In genomic region chr1:202162049-202162417, GRCh38 we compare ENCODE assay signal across 9 cellular contexts. TPM values are rescaled to one million over a fixed set of nuclear protein-coding genes. Genes with fewer than 3 reads are reported as not detected.
DNase-seq lines count a peak whose midpoint lies in the region; ATAC-seq lines count a peak whose summit lies in the region.
"Had no signal": no experiment of that assay in that cellular context is flagged by ENCODE, and none has a peak within 500 bp of the region (broad histone marks: within the 10 kb centered on the region; RNA-seq: fewer than 3 reads in every experiment).

No MANE protein-coding gene starts in this region.

- peak overlapping the region; percentile 99 for H3K4me3 Mint-ChIP-seq in activated naive CD4-positive, alpha-beta T cell treated with anti-CD3 and anti-CD28 coated beads for 36 hours

- DNase-seq in OCI-M1 (lab: John Stamatoyannopoulos, UW) (peak; percentile 68), COLO668 (lab: John Stamatoyannopoulos, UW; ENCODE audit: unreplicated experiment) (no peak), sciatic nerve (ENCODE audit: low spot score) (no peak), NCI-H345 treated with DMSO at 0.1 percent for 48 hours (lab: John Stamatoyannopoulos, UW; ENCODE audit: unreplicated experiment) (no peak), dermis blood vessel endothelial cell (no peak)
- peak; percentile 61 for DNase-seq in activated naive CD4-positive, alpha-beta T cell treated with anti-CD3 and anti-CD28 coated beads for 36 hours
- peak; percentile 43 for DNase-seq in stimulated activated CD8-positive, alpha-beta memory T cell treated with anti-CD3 and anti-CD28 coated beads, Interleukin-12 subunit alpha, Interleukin-12 subunit beta, amount 100 ng/mL, for 1 hour (ENCODE audit: low read depth)

- ATAC-seq in GM19023 (IDR thresholded peaks at IDR 0.05; ENCODE audit: unreplicated experiment) (peak; percentile 30), sciatic nerve (no peak)
- ATAC-seq: esophagus mucosa had no signal

- CTCF ChIA-PET in activated naive CD4-positive, alpha-beta T cell treated with anti-CD3 and anti-CD28 coated beads for 36 hours (lab: Charles Lee): interaction anchor here (1.1 to 2.5 kb wide), 3 partner anchors 13 to 26 kb away, joined by 4 to 10 read pairs (median 5); no protein-coding TSS in a partner anchor

- H3K27me3 Mint-ChIP-seq in activated naive CD4-positive, alpha-beta T cell treated with anti-CD3 and anti-CD28 coated beads for 36 hours (ENCODE audit: low read depth): no peaks in the 10 kb centered on the region

- peaks cover 79% of the 10 kb centered on the region for H3K4me1 Mint-ChIP-seq in activated naive CD4-positive, alpha-beta T cell treated with anti-CD3 and anti-CD28 coated beads for 36 hours (ENCODE audit: low read depth)

- intact Hi-C loops in activated naive CD4-positive, alpha-beta T cell treated with anti-CD3 and anti-CD28 coated beads for 36 hours (cut with micrococcal nuclease): loop anchor here (5.0 kb wide), 1 partner anchor 645 kb away; the partner anchor contains the start of gene KDM5B
- intact Hi-C loops in sciatic nerve (cut with DNase I): no loop called here

- H3K9me3 Mint-ChIP-seq in activated naive CD4-positive, alpha-beta T cell treated with anti-CD3 and anti-CD28 coated beads for 36 hours: no peaks in the 10 kb centered on the region

- peaks cover 26% of the 10 kb centered on the region for H3K36me3 Mint-ChIP-seq in activated naive CD4-positive, alpha-beta T cell treated with anti-CD3 and anti-CD28 coated beads for 36 hours (ENCODE audit: low read depth)

- H3K27ac Mint-ChIP-seq in activated naive CD4-positive, alpha-beta T cell treated with anti-CD3 and anti-CD28 coated beads for 36 hours: peak overlapping the region; percentile 78

RNA-seq across cellular contexts. Expression of gene PTPN7, which starts 1.6 kb away (rescaled TPM):
- total RNA-seq in activated naive CD4-positive, alpha-beta T cell treated with anti-CD3 and anti-CD28 coated beads for 36 hours: 100 to 1,000 TPM; 112 to 119 TPM
- 2.5 TPM for total RNA-seq in sciatic nerve
- total RNA-seq in dermis blood vessel endothelial cell: 0.09 and 0.68 TPM in 2 replicates

RNA-seq across cellular contexts. Expression of gene ARL8A, which starts 17.5 kb away (rescaled TPM):
- total RNA-seq in activated naive CD4-positive, alpha-beta T cell treated with anti-CD3 and anti-CD28 coated beads for 36 hours: 10 to 100 TPM; 28.1 to 30.6 TPM
- 112 TPM for total RNA-seq in sciatic nerve
- total RNA-seq in dermis blood vessel endothelial cell: 32.7 and 40.5 TPM in 2 replicates

RNA-seq across cellular contexts. Expression of gene LGR6, which starts 31.6 kb away (rescaled TPM):
- under 1 TPM; 0.19 to 0.22 TPM for total RNA-seq in activated naive CD4-positive, alpha-beta T cell treated with anti-CD3 and anti-CD28 coated beads for 36 hours
- 0.53 TPM for total RNA-seq in sciatic nerve
- total RNA-seq in dermis blood vessel endothelial cell: not detected in 2 replicates

RNA-seq across cellular contexts. Expression of gene GPR37L1, which starts 39.3 kb away (rescaled TPM):
- not detected for total RNA-seq in activated naive CD4-positive, alpha-beta T cell treated with anti-CD3 and anti-CD28 coated beads for 36 hours
- total RNA-seq in sciatic nerve: 33.3 TPM
- under 0.01 TPM in 1 of 2 replicates, not detected in the other for total RNA-seq in dermis blood vessel endothelial cell

Comparison
In these comparisons a context has a peak if more than half of its experiments do, and no peak if none do; other contexts are left out.
1. DNase-seq: peak in OCI-M1 (single experiment), activated naive CD4-positive, alpha-beta T cell treated with anti-CD3 and anti-CD28 coated beads for 36 hours (single experiment) and stimulated activated CD8-positive, alpha-beta memory T cell treated with anti-CD3 and anti-CD28 coated beads, Interleukin-12 subunit alpha, Interleukin-12 subunit beta, amount 100 ng/mL, for 1 hour (single experiment); none in COLO668 (single experiment), sciatic nerve (single experiment), NCI-H345 treated with DMSO at 0.1 percent for 48 hours (single experiment) and dermis blood vessel endothelial cell (single experiment).
2. RNA of gene PTPN7, which starts 1.6 kb away (total RNA-seq): 112 to 119 TPM in activated naive CD4-positive, alpha-beta T cell treated with anti-CD3 and anti-CD28 coated beads for 36 hours; 2.5 TPM in sciatic nerve (single experiment) and 0.09 to 0.68 TPM in dermis blood vessel endothelial cell; every median in the first group is over 10 times any median in the second.